1 cellular context compared by ENCODE assay signal in the genomic region with DNA sequence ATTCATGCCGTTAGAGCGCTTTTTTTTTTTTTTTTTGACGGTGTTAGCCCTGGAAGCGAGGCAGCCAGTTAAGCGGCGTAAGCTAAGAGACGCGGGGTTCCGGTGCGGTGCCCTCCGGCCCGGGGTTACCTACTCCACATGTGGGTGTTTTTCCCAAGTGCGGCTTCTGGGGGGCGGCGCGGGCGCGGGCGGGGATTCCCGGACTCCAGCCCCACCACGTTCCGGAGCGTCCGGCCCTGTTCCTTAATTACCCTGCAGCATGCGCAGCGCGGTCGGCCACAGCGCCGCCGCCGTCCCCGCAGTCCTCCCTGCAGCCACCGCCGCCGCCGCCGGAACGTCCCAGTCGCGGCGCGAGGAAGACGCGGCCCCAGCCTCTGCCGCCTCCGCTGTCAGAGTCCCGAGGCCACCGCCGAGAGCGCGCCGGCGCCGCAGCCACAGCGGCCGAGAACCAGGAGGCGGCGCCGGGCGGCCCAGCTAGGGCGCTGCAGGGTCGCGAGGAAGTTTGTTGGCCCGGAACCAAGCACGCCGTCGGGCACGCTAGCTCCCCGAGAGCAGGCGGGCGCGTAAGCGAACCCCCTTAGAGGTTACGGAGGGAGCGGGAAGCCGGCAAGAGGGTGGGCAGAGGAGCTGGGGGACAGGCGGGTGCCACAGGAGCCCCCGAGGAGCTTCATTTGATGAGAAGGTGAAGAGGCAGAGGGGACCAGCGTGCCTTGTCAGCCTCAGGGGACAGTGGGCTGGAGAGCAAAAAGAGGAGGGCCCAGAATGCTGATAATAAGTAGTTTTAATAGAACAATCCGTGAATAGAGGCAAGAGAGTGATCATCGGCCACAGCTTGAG.
TF ChIP-seq lines count a peak whose summit lies in the region.

No MANE protein-coding gene starts in this region.

TF ChIP-seq in K562, 482 proteins besides CTCF, POLR2A, EP300 and RAD21 (continued from another document and continues in another):
- TF ChIP-seq, protein P1, sequence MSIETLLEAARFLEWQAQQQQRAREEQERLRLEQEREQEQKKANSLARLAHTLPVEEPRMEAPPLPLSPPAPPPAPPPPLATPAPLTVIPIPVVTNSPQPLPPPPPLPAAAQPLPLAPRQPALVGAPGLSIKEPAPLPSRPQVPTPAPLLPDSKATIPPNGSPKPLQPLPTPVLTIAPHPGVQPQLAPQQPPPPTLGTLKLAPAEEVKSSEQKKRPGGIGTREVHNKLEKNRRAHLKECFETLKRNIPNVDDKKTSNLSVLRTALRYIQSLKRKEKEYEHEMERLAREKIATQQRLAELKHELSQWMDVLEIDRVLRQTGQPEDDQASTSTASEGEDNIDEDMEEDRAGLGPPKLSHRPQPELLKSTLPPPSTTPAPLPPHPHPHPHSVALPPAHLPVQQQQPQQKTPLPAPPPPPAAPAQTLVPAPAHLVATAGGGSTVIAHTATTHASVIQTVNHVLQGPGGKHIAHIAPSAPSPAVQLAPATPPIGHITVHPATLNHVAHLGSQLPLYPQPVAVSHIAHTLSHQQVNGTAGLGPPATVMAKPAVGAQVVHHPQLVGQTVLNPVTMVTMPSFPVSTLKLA (conservative IDR thresholded peaks at IDR 0.05) = no peak
- TF ChIP-seq PHF20 (IDR thresholded peaks at IDR 0.05; ENCODE audit: partially characterized antibody) (no peak), DACH1 (IDR thresholded peaks at IDR 0.05; ENCODE audit: partially characterized antibody) (no peak), ILF3 (IDR thresholded peaks at IDR 0.05; ENCODE audit: borderline replicate concordance) (no peak), TBP (optimal IDR thresholded peaks at IDR 0.05; ENCODE audit: low read depth, low read length) (no peak), ZNF766 (CRISPR knock-in tag; conservative IDR thresholded peaks at IDR 0.05) (no peak), ZNF586 (CRISPR knock-in tag; conservative IDR thresholded peaks at IDR 0.05) (no peak), GABPB2 (CRISPR knock-in tag; conservative IDR thresholded peaks at IDR 0.05) (no peak), ZNF830 (CRISPR knock-in tag; IDR thresholded peaks at IDR 0.05) (no peak), ZNF318 (IDR thresholded peaks at IDR 0.05; ENCODE audit: borderline replicate concordance in 1 of 2, low read depth in 1 of 2) (no peak), MAZ (CRISPR knock-in tag; conservative IDR thresholded peaks at IDR 0.05 in 1 of 2, IDR thresholded peaks at IDR 0.05 in 1 of 2) (0 out of 4 replicates have a peak, but pooled peaks of 1 of the 2 experiments have one; percentile 10), C11orf30 (IDR thresholded peaks at IDR 0.05; ENCODE audit: low read depth) (no peak), ZNF644 (tag; IDR thresholded peaks at IDR 0.05; ENCODE audit: low read depth) (no peak), FOSL1 (tag; conservative IDR thresholded peaks at IDR 0.05) (no peak), ZNF354B (CRISPR knock-in tag; IDR thresholded peaks at IDR 0.05) (no peak), EHMT2 (IDR thresholded peaks at IDR 0.05) (no peak), AFF4 (CRISPR knock-in tag; IDR thresholded peaks at IDR 0.05) (no peak), RB1 (IDR thresholded peaks at IDR 0.05; ENCODE audit: low read depth) (peak; percentile 34; the same call in 1 of the 2 replicates), ELF2 (CRISPR knock-in tag; IDR thresholded peaks at IDR 0.05) (no peak), ATF3 (IDR thresholded peaks at IDR 0.05) (no peak), ATF3 (CRISPR knock-in tag; conservative IDR thresholded peaks at IDR 0.05) (no peak), TCF7 (IDR thresholded peaks at IDR 0.05; ENCODE audit: borderline replicate concordance) (no peak), ZFP30 (CRISPR knock-in tag; IDR thresholded peaks at IDR 0.05; ENCODE audit: borderline replicate concordance) (no peak), ZNF174 (CRISPR knock-in tag; IDR thresholded peaks at IDR 0.05) (no peak), RCOR1 (IDR thresholded peaks at IDR 0.05; ENCODE audit: borderline replicate concordance in 1 of 2, low read depth in 2 of 2, low read length in 2 of 2) (no peak), HNRNPUL1 (IDR thresholded peaks at IDR 0.05; ENCODE audit: low read length) (no peak)
- TF ChIP-seq, protein P2, sequence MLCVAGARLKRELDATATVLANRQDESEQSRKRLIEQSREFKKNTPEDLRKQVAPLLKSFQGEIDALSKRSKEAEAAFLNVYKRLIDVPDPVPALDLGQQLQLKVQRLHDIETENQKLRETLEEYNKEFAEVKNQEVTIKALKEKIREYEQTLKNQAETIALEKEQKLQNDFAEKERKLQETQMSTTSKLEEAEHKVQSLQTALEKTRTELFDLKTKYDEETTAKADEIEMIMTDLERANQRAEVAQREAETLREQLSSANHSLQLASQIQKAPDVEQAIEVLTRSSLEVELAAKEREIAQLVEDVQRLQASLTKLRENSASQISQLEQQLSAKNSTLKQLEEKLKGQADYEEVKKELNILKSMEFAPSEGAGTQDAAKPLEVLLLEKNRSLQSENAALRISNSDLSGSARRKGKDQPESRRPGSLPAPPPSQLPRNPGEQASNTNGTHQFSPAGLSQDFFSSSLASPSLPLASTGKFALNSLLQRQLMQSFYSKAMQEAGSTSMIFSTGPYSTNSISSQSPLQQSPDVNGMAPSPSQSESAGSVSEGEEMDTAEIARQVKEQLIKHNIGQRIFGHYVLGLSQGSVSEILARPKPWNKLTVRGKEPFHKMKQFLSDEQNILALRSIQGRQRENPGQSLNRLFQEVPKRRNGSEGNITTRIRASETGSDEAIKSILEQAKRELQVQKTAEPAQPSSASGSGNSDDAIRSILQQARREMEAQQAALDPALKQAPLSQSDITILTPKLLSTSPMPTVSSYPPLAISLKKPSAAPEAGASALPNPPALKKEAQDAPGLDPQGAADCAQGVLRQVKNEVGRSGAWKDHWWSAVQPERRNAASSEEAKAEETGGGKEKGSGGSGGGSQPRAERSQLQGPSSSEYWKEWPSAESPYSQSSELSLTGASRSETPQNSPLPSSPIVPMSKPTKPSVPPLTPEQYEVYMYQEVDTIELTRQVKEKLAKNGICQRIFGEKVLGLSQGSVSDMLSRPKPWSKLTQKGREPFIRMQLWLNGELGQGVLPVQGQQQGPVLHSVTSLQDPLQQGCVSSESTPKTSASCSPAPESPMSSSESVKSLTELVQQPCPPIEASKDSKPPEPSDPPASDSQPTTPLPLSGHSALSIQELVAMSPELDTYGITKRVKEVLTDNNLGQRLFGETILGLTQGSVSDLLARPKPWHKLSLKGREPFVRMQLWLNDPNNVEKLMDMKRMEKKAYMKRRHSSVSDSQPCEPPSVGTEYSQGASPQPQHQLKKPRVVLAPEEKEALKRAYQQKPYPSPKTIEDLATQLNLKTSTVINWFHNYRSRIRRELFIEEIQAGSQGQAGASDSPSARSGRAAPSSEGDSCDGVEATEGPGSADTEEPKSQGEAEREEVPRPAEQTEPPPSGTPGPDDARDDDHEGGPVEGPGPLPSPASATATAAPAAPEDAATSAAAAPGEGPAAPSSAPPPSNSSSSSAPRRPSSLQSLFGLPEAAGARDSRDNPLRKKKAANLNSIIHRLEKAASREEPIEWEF (CRISPR knock-in tag; IDR thresholded peaks at IDR 0.05) = no peak
- TF ChIP-seq, protein P3, sequence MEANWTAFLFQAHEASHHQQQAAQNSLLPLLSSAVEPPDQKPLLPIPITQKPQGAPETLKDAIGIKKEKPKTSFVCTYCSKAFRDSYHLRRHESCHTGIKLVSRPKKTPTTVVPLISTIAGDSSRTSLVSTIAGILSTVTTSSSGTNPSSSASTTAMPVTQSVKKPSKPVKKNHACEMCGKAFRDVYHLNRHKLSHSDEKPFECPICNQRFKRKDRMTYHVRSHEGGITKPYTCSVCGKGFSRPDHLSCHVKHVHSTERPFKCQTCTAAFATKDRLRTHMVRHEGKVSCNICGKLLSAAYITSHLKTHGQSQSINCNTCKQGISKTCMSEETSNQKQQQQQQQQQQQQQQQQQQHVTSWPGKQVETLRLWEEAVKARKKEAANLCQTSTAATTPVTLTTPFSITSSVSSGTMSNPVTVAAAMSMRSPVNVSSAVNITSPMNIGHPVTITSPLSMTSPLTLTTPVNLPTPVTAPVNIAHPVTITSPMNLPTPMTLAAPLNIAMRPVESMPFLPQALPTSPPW (CRISPR knock-in tag; IDR thresholded peaks at IDR 0.05) = no peak
- TF ChIP-seq, protein P4, sequence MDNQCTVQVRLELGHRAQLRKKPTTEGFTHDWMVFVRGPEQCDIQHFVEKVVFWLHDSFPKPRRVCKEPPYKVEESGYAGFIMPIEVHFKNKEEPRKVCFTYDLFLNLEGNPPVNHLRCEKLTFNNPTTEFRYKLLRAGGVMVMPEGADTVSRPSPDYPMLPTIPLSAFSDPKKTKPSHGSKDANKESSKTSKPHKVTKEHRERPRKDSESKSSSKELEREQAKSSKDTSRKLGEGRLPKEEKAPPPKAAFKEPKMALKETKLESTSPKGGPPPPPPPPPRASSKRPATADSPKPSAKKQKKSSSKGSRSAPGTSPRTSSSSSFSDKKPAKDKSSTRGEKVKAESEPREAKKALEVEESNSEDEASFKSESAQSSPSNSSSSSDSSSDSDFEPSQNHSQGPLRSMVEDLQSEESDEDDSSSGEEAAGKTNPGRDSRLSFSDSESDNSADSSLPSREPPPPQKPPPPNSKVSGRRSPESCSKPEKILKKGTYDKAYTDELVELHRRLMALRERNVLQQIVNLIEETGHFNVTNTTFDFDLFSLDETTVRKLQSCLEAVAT (IDR thresholded peaks at IDR 0.05) = no peak
